In genomic region chr4:118286685-118287084, GRCh38 we compare ENCODE assay signal across 28 cellular contexts.
"Had no signal": no experiment of that assay in that cellular context is flagged by ENCODE, and none has a peak within 500 bp of the region (broad histone marks: within the 10 kb centered on the region; RNA-seq: fewer than 3 reads in every experiment).

No MANE protein-coding gene starts in this region.

- H3K9me3 ChIP-seq: colonic mucosa, gastroesophageal sphincter, heart left ventricle, left lung, psoas muscle, stomach, testis, tibial artery had no signal

- H3K9ac ChIP-seq: neural progenitor cell had no signal

- H3K27ac ChIP-seq: colonic mucosa, gastroesophageal sphincter, heart left ventricle, left lung, neural progenitor cell, psoas muscle, stomach, testis, tibial artery had no signal

- H3K4me3 Mint-ChIP-seq: central memory CD8-positive, alpha-beta T cell; dendritic cell treated with granulocyte-macrophage colony-stimulating factor and Interleukin-4, amounts not matched to agents 40 ng/mL and 50 ng/mL, for 4 days; endodermal cell; naive thymus-derived CD4-positive, alpha-beta T cell; nephron; neural progenitor cell; type B pancreatic cell had no signal

- H2AFZ ChIP-seq: hepatocyte, neural progenitor cell had no signal

- H3K27me3 ChIP-seq: colonic mucosa, gastroesophageal sphincter, heart left ventricle, hepatocyte, left lung, neural progenitor cell, stomach, testis, tibial artery had no signal

- FAIRE-seq: small intestine, urothelium cell line had no signal

- DNase-seq: colonic mucosa; effector CD8-positive, alpha-beta T cell; endodermal cell; erythroblast; foreskin fibroblast; heart left ventricle; left cardiac atrium; left lung; mesendoderm; midbrain; naive thymus-derived CD4-positive, alpha-beta T cell; psoas muscle; right cardiac atrium; small intestine; stimulated activated CD4-positive, alpha-beta T cell treated with anti-CD3 and anti-CD28 coated beads, Interleukin-15, amount 100 ng/mL, for 24 hours; stimulated activated CD4-positive, alpha-beta T cell treated with anti-CD3 and anti-CD28 coated beads, Interleukin-2, amount 100 ng/mL, for 48 hours; stimulated activated naive CD4-positive, alpha-beta T cell; stomach; testis; tibial artery had no signal

- H3K36me3 ChIP-seq: colonic mucosa, neural progenitor cell had no signal

- H3K79me2 ChIP-seq: hepatocyte had no signal

- ATAC-seq: gastroesophageal sphincter; heart left ventricle; left cardiac atrium; left lung; naive thymus-derived CD4-positive, alpha-beta T cell; psoas muscle; right cardiac atrium had no signal

- H3K36me3 Mint-ChIP-seq: neural progenitor cell had no signal

- H3K27me3 Mint-ChIP-seq: central memory CD8-positive, alpha-beta T cell; dendritic cell treated with granulocyte-macrophage colony-stimulating factor and Interleukin-4, amounts not matched to agents 40 ng/mL and 50 ng/mL, for 4 days; type B pancreatic cell had no signal

- H3K4me2 ChIP-seq: hepatocyte, neural progenitor cell had no signal

- H3K4me1 Mint-ChIP-seq: central memory CD8-positive, alpha-beta T cell had no signal

- H3K27ac Mint-ChIP-seq: dendritic cell treated with granulocyte-macrophage colony-stimulating factor and Interleukin-4, amounts not matched to agents 40 ng/mL and 50 ng/mL, for 4 days; endodermal cell; naive thymus-derived CD4-positive, alpha-beta T cell; neural progenitor cell; type B pancreatic cell had no signal

- H3K9me3 Mint-ChIP-seq: central memory CD8-positive, alpha-beta T cell; dendritic cell treated with granulocyte-macrophage colony-stimulating factor and Interleukin-4, amounts not matched to agents 40 ng/mL and 50 ng/mL, for 4 days; endodermal cell; naive thymus-derived CD4-positive, alpha-beta T cell; nephron; neural progenitor cell; type B pancreatic cell had no signal

- H3K4me3 ChIP-seq: colonic mucosa, gastroesophageal sphincter, heart left ventricle, hepatocyte, left lung, neural progenitor cell, psoas muscle, stomach, testis, tibial artery had no signal

- H3K4me1 ChIP-seq: colonic mucosa, tibial artery had no signal
